11 cellular contexts compared by ENCODE assay signal in genomic region chr2:109475531-109476210, GRCh38.
A peak's percentile ranks its signal among the peaks of the same experiment; 100 is the strongest.
DNase-seq lines count a peak whose midpoint lies in the region; ATAC-seq and TF ChIP-seq lines count a peak whose summit lies in the region.
"Had no signal": no experiment of that assay in that cellular context is flagged by ENCODE, and none has a peak within 500 bp of the region (broad histone marks: within the 10 kb centered on the region; RNA-seq: fewer than 3 reads in every experiment).

No MANE protein-coding gene starts in this region.

- no peak overlapping the region for H3K4me3 Mint-ChIP-seq in activated naive CD4-positive, alpha-beta T cell treated with anti-CD3 and anti-CD28 coated beads, Interleukin-2, amount 10 ng/mL, durations not matched to agents 7 days and 5 days

- no peaks in the 10 kb centered on the region for H3K36me3 Mint-ChIP-seq in activated naive CD4-positive, alpha-beta T cell treated with anti-CD3 and anti-CD28 coated beads, Interleukin-2, amount 50 U/mL, for 72 hours
- H3K36me3 Mint-ChIP-seq in activated naive CD4-positive, alpha-beta T cell treated with anti-CD3 and anti-CD28 coated beads, Interleukin-2, amount 10 ng/mL, durations not matched to agents 7 days and 5 days = no peaks in the 10 kb centered on the region

- H3K4me1 ChIP-seq in Loucy (ENCODE audit: insufficient read depth, low read length, poor library complexity, severe bottlenecking) (peaks cover 77% of the 10 kb centered on the region), esophagus squamous epithelium (peaks cover 6 to 57% (median 38%) of the 10 kb centered on the region in 3 donors)

- no peak for TF ChIP-seq POLR2A in esophagus squamous epithelium (IDR thresholded peaks at IDR 0.05)

- H3K4me3 ChIP-seq in Loucy (ENCODE audit: low read length, poor library complexity, severe bottlenecking) (no peak overlapping the region), esophagus squamous epithelium (no peak overlapping the region)

- H4K20me1 ChIP-seq in Loucy (ENCODE audit: insufficient read depth, low read length, poor library complexity, severe bottlenecking) = no peaks in the 10 kb centered on the region

- H3K36me3 ChIP-seq in Loucy (ENCODE audit: insufficient read depth, low read length) (no peaks in the 10 kb centered on the region), esophagus squamous epithelium (no peaks in the 10 kb centered on the region)

- H3K27ac Mint-ChIP-seq in activated naive CD4-positive, alpha-beta T cell treated with anti-CD3 and anti-CD28 coated beads, Interleukin-2, amount 50 U/mL, for 72 hours = no peak overlapping the region
- no peak overlapping the region for H3K27ac Mint-ChIP-seq in activated naive CD4-positive, alpha-beta T cell treated with anti-CD3 and anti-CD28 coated beads, Interleukin-2, amount 10 ng/mL, durations not matched to agents 7 days and 5 days

- H3K79me2 ChIP-seq in Loucy (ENCODE audit: insufficient read depth, low read length) = no peaks in the 10 kb centered on the region

- H3K27me3 ChIP-seq in Loucy (ENCODE audit: insufficient read depth, low read length, poor library complexity, severe bottlenecking) (no peaks in the 10 kb centered on the region), esophagus squamous epithelium (no peaks in the 10 kb centered on the region)

- DNase-seq in activated naive CD4-positive, alpha-beta T cell treated with anti-CD3 and anti-CD28 coated beads, Interleukin-2, amount 50 U/mL, for 72 hours (ENCODE audit: low spot score in 2 of 2) = peak in 1 of 2 donors; percentile 18
- no peak for DNase-seq in activated naive CD4-positive, alpha-beta T cell treated with anti-CD3 and anti-CD28 coated beads, Interleukin-2, amount 10 ng/mL, durations not matched to agents 7 days and 5 days
- DNase-seq in esophagus squamous epithelium (lab: John Stamatoyannopoulos, UW) (no peak), superior temporal gyrus (ENCODE audit: extremely low spot score) (peak; percentile 52), NCI-H2107 treated with DMSO at 0.1 percent for 48 hours (lab: John Stamatoyannopoulos, UW; ENCODE audit: unreplicated experiment) (no peak)
- DNase-seq: C1 segment of cervical spinal cord, glutamatergic neuron, NCI-H748 treated with DMSO at 0.1 percent for 48 hours had no signal

- H2AFZ ChIP-seq in Loucy (ENCODE audit: low read length) = no peak overlapping the region

- ATAC-seq in activated naive CD4-positive, alpha-beta T cell treated with anti-CD3 and anti-CD28 coated beads, Interleukin-2, amount 50 U/mL, for 72 hours = peak; percentile 70 to 97
- ATAC-seq in HG02759 (IDR thresholded peaks at IDR 0.05; ENCODE audit: unreplicated experiment) = no peak
- ATAC-seq in HG03108 (IDR thresholded peaks at IDR 0.05; ENCODE audit: unreplicated experiment) = no peak

- H3K27ac ChIP-seq in esophagus squamous epithelium = peak overlapping the region; percentile 23 to 50 (median 41)

- H3K4me1 Mint-ChIP-seq in activated naive CD4-positive, alpha-beta T cell treated with anti-CD3 and anti-CD28 coated beads, Interleukin-2, amount 10 ng/mL, durations not matched to agents 7 days and 5 days = peaks cover 3% of the 10 kb centered on the region

- H3K9me3 Mint-ChIP-seq in activated naive CD4-positive, alpha-beta T cell treated with anti-CD3 and anti-CD28 coated beads, Interleukin-2, amount 50 U/mL, for 72 hours = peaks cover 0 to under 1% of the 10 kb centered on the region in 2 donors
- no peaks in the 10 kb centered on the region for H3K9me3 Mint-ChIP-seq in activated naive CD4-positive, alpha-beta T cell treated with anti-CD3 and anti-CD28 coated beads, Interleukin-2, amount 10 ng/mL, durations not matched to agents 7 days and 5 days

- TF ChIP-seq CTCF in Loucy (conservative IDR thresholded peaks at IDR 0.05; ENCODE audit: low read length) (0 out of 2 replicates have a peak, but pooled peaks have one; percentile 10), esophagus squamous epithelium (IDR thresholded peaks at IDR 0.05) (no peak)

- no peaks in the 10 kb centered on the region for H3K9me2 ChIP-seq in Loucy (replicated peaks; ENCODE audit: low read depth, low read length)

- peaks cover 4% of the 10 kb centered on the region; the same call in 1 of the 2 replicates for H3F3A ChIP-seq in Loucy (ENCODE audit: low read depth)

- WGBS in esophagus squamous epithelium, 2 donors = 31 to 46% methylated on average over 5 to 6 of the region's 6 CpGs

- H3K27me3 Mint-ChIP-seq in activated naive CD4-positive, alpha-beta T cell treated with anti-CD3 and anti-CD28 coated beads, Interleukin-2, amount 10 ng/mL, durations not matched to agents 7 days and 5 days = peaks cover 14% of the 10 kb centered on the region

- intact Hi-C loops in esophagus squamous epithelium (cut with DNase I) = no loop called here

- H3K9ac ChIP-seq in Loucy (ENCODE audit: low read depth, low read length, poor library complexity, severe bottlenecking) = peak overlapping the region; percentile 35

- H3K4me2 ChIP-seq in Loucy (ENCODE audit: low read depth, low read length, poor library complexity, severe bottlenecking) = peak overlapping the region; percentile 47

- H3K9me3 ChIP-seq in Loucy (ENCODE audit: insufficient read depth, low read depth, low read length) (no peaks in the 10 kb centered on the region), esophagus squamous epithelium (no peaks in the 10 kb centered on the region)

- CTCF ChIA-PET in activated naive CD4-positive, alpha-beta T cell treated with anti-CD3 and anti-CD28 coated beads, Interleukin-2, amount 10 ng/mL, durations not matched to agents 7 days and 5 days (lab: Charles Lee) = interaction anchor here (1.7 kb wide), 1 partner anchor 35 kb away, joined by 6 read pairs; no protein-coding TSS in a partner anchor

Comparison
In these comparisons a context has a peak if more than half of its experiments do, and no peak if none do; other contexts are left out.
1. ATAC-seq: peak in activated naive CD4-positive, alpha-beta T cell treated with anti-CD3 and anti-CD28 coated beads, Interleukin-2, amount 50 U/mL, for 72 hours (2 of 2); none in HG02759 (single experiment) and HG03108 (single experiment).